ENCODE assay signal across 11 cellular contexts in the genomic region with DNA sequence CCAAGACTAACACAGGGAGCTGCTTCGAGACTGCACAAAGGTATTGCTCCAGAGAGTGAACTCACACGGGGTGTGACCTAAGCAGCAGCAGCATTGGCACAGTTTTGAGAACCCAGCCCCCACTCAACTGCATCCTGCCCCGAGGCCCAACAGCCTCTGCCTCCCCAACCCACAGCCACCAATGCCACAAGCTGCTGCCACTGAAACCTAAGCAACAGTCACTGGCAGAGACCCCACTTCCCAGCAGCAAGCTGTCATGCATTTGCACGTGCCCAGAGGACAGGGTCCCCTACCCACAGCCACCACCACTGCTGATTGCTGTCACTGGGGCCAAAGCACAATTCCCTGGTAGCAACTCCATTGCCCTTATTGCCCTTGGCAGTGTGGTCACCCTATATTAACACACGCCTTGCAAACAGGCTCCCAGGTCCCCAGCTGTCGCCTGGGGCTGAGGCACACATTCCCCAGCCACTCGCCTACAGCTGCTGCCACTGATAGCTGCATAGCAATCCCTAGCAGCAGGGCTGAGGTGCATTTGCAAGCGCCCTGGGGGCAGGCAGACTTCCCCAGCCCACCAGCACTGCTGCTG.
DNase-seq lines count a peak whose midpoint lies in the region; ATAC-seq and TF ChIP-seq lines count a peak whose summit lies in the region.
"Had no signal": no experiment of that assay in that cellular context is flagged by ENCODE, and none has a peak within 500 bp of the region (broad histone marks: within the 10 kb centered on the region; RNA-seq: fewer than 3 reads in every experiment).

No MANE protein-coding gene starts in this region.

- no peak for TF ChIP-seq CTCF in SK-N-SH (IDR thresholded peaks at IDR 0.05)
- TF ChIP-seq CTCF in heart right ventricle (IDR thresholded peaks at IDR 0.05): no peak
- no peak for TF ChIP-seq CTCF in thyroid gland (IDR thresholded peaks at IDR 0.05)

- H3K79me2 ChIP-seq in SK-N-SH (ENCODE audit: insufficient read depth) (no peaks in the 10 kb centered on the region), trophoblast cell (ENCODE audit: control insufficient read depth, insufficient read depth, low read length, poor library complexity) (no peaks in the 10 kb centered on the region)

- H3K9ac ChIP-seq in SK-N-SH: no peak overlapping the region
- H3K9ac ChIP-seq in trophoblast cell (ENCODE audit: low read length): no peak overlapping the region
- no peak overlapping the region for H3K9ac ChIP-seq in mesenchymal stem cell (ENCODE audit: low read length)

- no peaks in the 10 kb centered on the region for H3K9me3 ChIP-seq in SK-N-SH
- peaks cover 0 to 8% (median 0%) of the 10 kb centered on the region in 11 donors for H3K9me3 ChIP-seq in heart right ventricle
- H3K9me3 ChIP-seq in trophoblast cell (ENCODE audit: insufficient read depth, low read depth, low read length): peaks cover 2% of the 10 kb centered on the region
- H3K9me3 ChIP-seq in thyroid gland: no peaks in the 10 kb centered on the region
- peaks cover 8% of the 10 kb centered on the region for H3K9me3 ChIP-seq in mesenchymal stem cell (ENCODE audit: control insufficient read depth, low read length)
- H3K9me3 ChIP-seq: ascending aorta had no signal

- H3K4ac ChIP-seq in trophoblast cell (ENCODE audit: low read depth, low read length) (no peak overlapping the region), mesenchymal stem cell (ENCODE audit: low read depth in 1 of 2, low read length in 2 of 2) (no peak overlapping the region)

- H4K20me1 ChIP-seq in SK-N-SH (ENCODE audit: insufficient read depth): no peaks in the 10 kb centered on the region

- H3K79me1 ChIP-seq in trophoblast cell (ENCODE audit: low read length): peaks cover 4% of the 10 kb centered on the region
- peaks cover 26% of the 10 kb centered on the region for H3K79me1 ChIP-seq in mesenchymal stem cell (replicated peaks; ENCODE audit: low read length, poor library complexity, severe bottlenecking)

- H3K4me3 ChIP-seq in SK-N-SH (ENCODE audit: low read depth in 2 of 2, low read length in 1 of 2): no peak overlapping the region
- H3K4me3 ChIP-seq in heart right ventricle: no peak overlapping the region
- no peak overlapping the region for H3K4me3 ChIP-seq in trophoblast cell (ENCODE audit: low read depth, low read length)
- H3K4me3 ChIP-seq in thyroid gland (replicated peaks in 1 of 3): no peak overlapping the region
- no peak overlapping the region for H3K4me3 ChIP-seq in mesenchymal stem cell (ENCODE audit: insufficient read depth in 1 of 2, low read depth in 1 of 2, low read length in 2 of 2)
- H3K4me3 ChIP-seq: ascending aorta had no signal

- POLR2A ChIA-PET in SK-N-SH (lab: Yijun Ruan, JAX): no interaction called here

- H3K36me3 ChIP-seq in SK-N-SH (replicated peaks in 1 of 2; ENCODE audit: control insufficient read depth in 1 of 2, insufficient read depth in 2 of 2, low read length in 1 of 2) (peaks cover 0 to 6% of the 10 kb centered on the region in 2 experiments), heart right ventricle (peaks cover 0 to 32% (median 3%) of the 10 kb centered on the region in 9 donors), trophoblast cell (ENCODE audit: control insufficient read depth in 1 of 2, insufficient read depth in 2 of 2, low read length in 2 of 2) (no peaks in the 10 kb centered on the region), thyroid gland (no peaks in the 10 kb centered on the region), mesenchymal stem cell (ENCODE audit: control insufficient read depth in 1 of 2, insufficient read depth in 2 of 2, low read depth in 1 of 2, low read length in 2 of 2) (peaks cover 0 to 9% of the 10 kb centered on the region in 2 experiments)

- H3K27me3 ChIP-seq in SK-N-SH (ENCODE audit: insufficient read depth) (no peaks in the 10 kb centered on the region), heart right ventricle (no peaks in the 10 kb centered on the region), trophoblast cell (ENCODE audit: insufficient read depth, low read length) (no peaks in the 10 kb centered on the region), thyroid gland (no peaks in the 10 kb centered on the region), mesenchymal stem cell (ENCODE audit: control insufficient read depth in 1 of 2, insufficient read depth in 1 of 2, low read length in 2 of 2) (no peaks in the 10 kb centered on the region)
- H3K27me3 ChIP-seq: ascending aorta had no signal

- H3K18ac ChIP-seq in trophoblast cell (ENCODE audit: low read length) (no peak overlapping the region), mesenchymal stem cell (ENCODE audit: low read depth in 1 of 2, low read length in 2 of 2) (peak overlapping the region in 1 of 2 experiments; percentile 0)

- H3K23ac ChIP-seq in trophoblast cell (ENCODE audit: low read length) (no peak overlapping the region), mesenchymal stem cell (ENCODE audit: low read length in 2 of 2) (peak overlapping the region in 1 of 2 experiments; percentile 71)

- no peaks in the 10 kb centered on the region for H3K9me2 ChIP-seq in SK-N-SH

- H3K14ac ChIP-seq in trophoblast cell (ENCODE audit: low read length) (peak overlapping the region; percentile 4), mesenchymal stem cell (ENCODE audit: low read length in 2 of 2) (peak overlapping the region in 1 of 2 experiments; percentile 13)

- CTCF ChIA-PET in SK-N-SH (lab: Yijun Ruan, JAX): interaction anchor here (3.1 kb wide), 1 partner anchor 9 kb away, joined by 12 read pairs; no protein-coding TSS in a partner anchor

- H2AK5ac ChIP-seq in trophoblast cell (ENCODE audit: low read length): no peak overlapping the region
- no peak overlapping the region for H2AK5ac ChIP-seq in mesenchymal stem cell (ENCODE audit: low read length, severe bottlenecking)

- H2BK120ac ChIP-seq in trophoblast cell (ENCODE audit: insufficient read depth, low read length, poor library complexity) (no peak overlapping the region), mesenchymal stem cell (ENCODE audit: low read depth, low read length) (no peak overlapping the region)

- H2BK5ac ChIP-seq in trophoblast cell (ENCODE audit: low read depth, low read length, poor library complexity): no peak overlapping the region
- H2BK5ac ChIP-seq in mesenchymal stem cell (ENCODE audit: low read depth, low read length, poor library complexity, severe bottlenecking): no peak overlapping the region

- H3K4me1 ChIP-seq in SK-N-SH (ENCODE audit: control insufficient read depth in 1 of 2, insufficient read depth in 2 of 2, low read depth in 1 of 2, low read length in 1 of 2) (peaks cover 11 to 13% of the 10 kb centered on the region in 2 experiments; a peak in 3 of 4 replicates), heart right ventricle (peaks cover 0 to 17% (median 10%) of the 10 kb centered on the region in 9 donors), trophoblast cell (ENCODE audit: control insufficient read depth in 1 of 2, insufficient read depth in 2 of 2, low read length in 2 of 2) (peaks cover 21 to 22% of the 10 kb centered on the region in 2 experiments), thyroid gland (no peaks in the 10 kb centered on the region), mesenchymal stem cell (ENCODE audit: control insufficient read depth, insufficient read depth, low read depth, low read length) (peaks cover 5% of the 10 kb centered on the region)
- H3K4me1 ChIP-seq: ascending aorta had no signal

- no peak overlapping the region for H2BK15ac ChIP-seq in mesenchymal stem cell (ENCODE audit: low read depth, poor library complexity, severe bottlenecking)

- peak; percentile 1 for DNase-seq in NCI-H1694 (lab: John Stamatoyannopoulos, UW)
- no peak for DNase-seq in NCI-H1694 treated with DMSO at 0.1 percent for 48 hours (lab: John Stamatoyannopoulos, UW)
- peak; percentile 26 for DNase-seq in SK-N-SH
- DNase-seq in heart right ventricle: no peak
- peak; percentile 92 to 95 for DNase-seq in trophoblast cell
- DNase-seq in thyroid gland: no peak
- DNase-seq in mesenchymal stem cell: no peak
- DNase-seq: activated CD4-positive, alpha-beta T cell treated with anti-CD3 and anti-CD28 coated beads, Interleukin-2, amount 50 U/mL, for 48 hours; NCI-H1105 treated with DMSO at 0.1 percent for 48 hours had no signal

- TF ChIP-seq EP300 in SK-N-SH (IDR thresholded peaks at IDR 0.05; ENCODE audit: borderline replicate concordance in 1 of 2, low read depth in 1 of 2, low read length in 1 of 2): no peak

- ATAC-seq in heart right ventricle: peak; percentile 17 to 79 (median 72)
- ATAC-seq in GM21381 (IDR thresholded peaks at IDR 0.05; ENCODE audit: unreplicated experiment): no peak

- H3K4me2 ChIP-seq in SK-N-SH (no peak overlapping the region), trophoblast cell (ENCODE audit: low read length) (peak overlapping the region; percentile 14), mesenchymal stem cell (ENCODE audit: low read length, poor library complexity, severe bottlenecking) (no peak overlapping the region)

- 85% methylated on average over 3 of the region's 8 CpGs for WGBS in SK-N-SH (ENCODE audit: low lambda C conversion rate)
- 59 to 72% methylated on average over 8 of the region's 8 CpGs for WGBS in heart right ventricle, 2 donors
- WGBS in trophoblast cell (ENCODE audit: extremely low coverage, insufficient coverage, insufficient read length): no CpG with 5 or more reads among the region's 8 CpGs
- whole genome bisulfite sequencing in thyroid gland, 2 donors: 84 to 93% methylated on average over 4 to 8 of the region's 8 CpGs
- 89% methylated on average over 8 of the region's 8 CpGs for WGBS in mesenchymal stem cell

- no peak overlapping the region for H4K8ac ChIP-seq in trophoblast cell (ENCODE audit: low read depth, low read length)
- H4K8ac ChIP-seq in mesenchymal stem cell (ENCODE audit: low read length): no peak overlapping the region

- no peak overlapping the region for H4K91ac ChIP-seq in trophoblast cell (ENCODE audit: low read depth, low read length)
- H4K91ac ChIP-seq in mesenchymal stem cell (ENCODE audit: low read length): no peak overlapping the region

- TF ChIP-seq RAD21 in SK-N-SH (IDR thresholded peaks at IDR 0.05; ENCODE audit: low read length): no peak

- H3K27ac ChIP-seq in SK-N-SH (ENCODE audit: low read depth in 2 of 2, low read length in 1 of 2) (no peak overlapping the region), heart right ventricle (peak overlapping the region in 1 of 10 donors; percentile 29), trophoblast cell (ENCODE audit: low read depth, low read length) (no peak overlapping the region), thyroid gland (no peak overlapping the region), mesenchymal stem cell (ENCODE audit: low read length, poor library complexity, severe bottlenecking) (no peak overlapping the region)
- H3K27ac ChIP-seq: ascending aorta had no signal

- no peak for TF ChIP-seq POLR2A in thyroid gland (IDR thresholded peaks at IDR 0.05)

- no peak overlapping the region for H4K12ac ChIP-seq in trophoblast cell (ENCODE audit: low read depth, low read length)

- H2BK12ac ChIP-seq in trophoblast cell (ENCODE audit: low read length) (no peak overlapping the region), mesenchymal stem cell (ENCODE audit: low read length in 2 of 2) (no peak overlapping the region)

- intact Hi-C loops in heart right ventricle (cut with DNase I): loop anchor here in 4 of 10 donors (10.0 kb wide), 4 partner anchors 96 to 1196 kb away; no protein-coding TSS in a partner anchor
- intact Hi-C loops in thyroid gland (cut with DNase I): no loop called here

- H2AFZ ChIP-seq in SK-N-SH (ENCODE audit: low read depth) (no peak overlapping the region), trophoblast cell (ENCODE audit: insufficient read depth, low read length, poor library complexity) (no peak overlapping the region), mesenchymal stem cell (ENCODE audit: low read depth, low read length) (no peak overlapping the region)

- peaks cover 7% of the 10 kb centered on the region for H3F3A ChIP-seq in SK-N-SH (replicated peaks; ENCODE audit: insufficient read depth)

Comparison
In these comparisons a context has a peak if more than half of its experiments do, and no peak if none do; other contexts are left out.
1. DNase-seq: peak in NCI-H1694 (single experiment), SK-N-SH (single experiment) and trophoblast cell (2 of 2); none in NCI-H1694 treated with DMSO at 0.1 percent for 48 hours (single experiment), heart right ventricle (0 of 2), thyroid gland (0 of 2) and mesenchymal stem cell (single experiment).